Comparison of ENCODE assay signal across 27 cellular contexts in the genomic region with DNA sequence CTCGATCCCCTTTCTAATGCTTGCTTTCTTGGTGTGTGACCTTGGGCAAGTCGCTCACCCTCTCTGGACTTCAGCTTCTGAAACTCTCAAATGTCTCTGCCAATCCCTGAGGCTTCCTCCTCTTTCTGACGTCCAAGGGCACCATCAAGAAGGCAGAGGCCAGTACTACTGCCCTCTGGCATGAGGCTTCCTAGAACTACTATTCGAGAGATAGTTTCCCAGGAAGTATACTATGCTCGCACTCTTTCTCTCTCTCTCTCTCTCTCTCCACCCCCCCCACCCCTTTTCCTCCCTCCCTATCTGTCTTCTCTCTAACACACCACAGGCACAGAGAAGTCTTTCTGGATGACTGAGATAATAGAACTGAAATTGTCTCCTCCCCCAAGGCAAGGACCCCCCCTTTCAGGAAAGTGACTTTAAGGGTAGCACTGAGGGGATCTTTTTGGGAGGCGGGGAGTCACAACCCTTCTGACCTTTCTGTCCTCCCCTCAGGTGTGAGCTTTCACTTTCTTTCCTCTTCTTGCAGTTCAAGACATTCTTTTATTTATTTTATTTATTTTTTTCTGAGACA.
"Had no signal": no experiment of that assay in that cellular context is flagged by ENCODE, and none has a peak within 500 bp of the region (broad histone marks: within the 10 kb centered on the region; RNA-seq: fewer than 3 reads in every experiment).

No MANE protein-coding gene starts in this region.

- H3K4me1 Mint-ChIP-seq: activated naive CD4-positive, alpha-beta T cell treated with anti-CD3 and anti-CD28 coated beads, Interleukin-2, amount 50 U/mL, for 24 hours; central memory CD8-positive, alpha-beta T cell had no signal

- H3K27ac Mint-ChIP-seq: activated CD8-positive, alpha-beta T cell treated with anti-CD3 and anti-CD28 coated beads, Interleukin-2, amount 10 ng/mL, durations not matched to agents 7 days and 5 days; activated naive CD4-positive, alpha-beta T cell treated with anti-CD3 and anti-CD28 coated beads, Interleukin-2, amount 50 U/mL, for 24 hours; activated naive CD8-positive, alpha-beta T cell treated with anti-CD3 and anti-CD28 coated beads, Interleukin-2, amount 10 ng/mL, durations not matched to agents 7 days and 5 days; activated T-cell treated with anti-CD3 and anti-CD28 coated beads, Interleukin-2, amount 50 U/mL, for 24 hours; activated T-helper 2 cell treated with anti-CD3 and anti-CD28 coated beads, Interferon-gamma antibody, Interleukin-2, Interleukin-4, amounts not matched to agents 10 μg/mL and 5 μg/mL and 100 μg/mL, durations not matched to agents 14 hours and 24 hours and 36 hours had no signal

- H3K4me3 ChIP-seq: ascending aorta, cardiac muscle cell, colonic mucosa, PC-9 had no signal

- H3K36me3 ChIP-seq: ascending aorta, cardiac muscle cell, colonic mucosa, WERI-Rb-1 had no signal

- H3K9me3 Mint-ChIP-seq: activated CD4-positive, alpha-beta T cell treated with anti-CD3 and anti-CD28 coated beads, Interleukin-2, amount 10 ng/mL, durations not matched to agents 7 days and 5 days; activated naive CD4-positive, alpha-beta T cell treated with anti-CD3 and anti-CD28 coated beads, Interleukin-2, amount 50 U/mL, for 24 hours; activated naive CD8-positive, alpha-beta T cell treated with anti-CD3 and anti-CD28 coated beads, Interleukin-2, amount 10 ng/mL, durations not matched to agents 7 days and 5 days; activated T-cell treated with anti-CD3 and anti-CD28 coated beads, Interleukin-2, amount 50 U/mL, for 24 hours; activated T-helper 2 cell treated with anti-CD3 and anti-CD28 coated beads, Interferon-gamma antibody, Interleukin-2, Interleukin-4, amounts not matched to agents 10 μg/mL and 5 μg/mL and 100 μg/mL, durations not matched to agents 14 hours and 24 hours and 36 hours; central memory CD8-positive, alpha-beta T cell had no signal

- DNase-seq: activated CD4-positive, alpha-beta T cell treated with anti-CD3 and anti-CD28 coated beads, Interleukin-2, amount 10 ng/mL, durations not matched to agents 7 days and 5 days; activated CD4-positive, alpha-beta T cell treated with anti-CD3 and anti-CD28 coated beads, Interleukin-2, amount 50 U/mL, for 48 hours; activated CD8-positive, alpha-beta T cell treated with anti-CD3 and anti-CD28 coated beads, Interleukin-2, amount 10 ng/mL, durations not matched to agents 7 days and 5 days; activated gamma-delta T cell; activated naive CD4-positive, alpha-beta T cell treated with Interleukin-2 at 50 U/mL for 16 hours; activated naive CD8-positive, alpha-beta T cell treated with anti-CD3 and anti-CD28 coated beads, Interleukin-2, amount 10 ng/mL, durations not matched to agents 7 days and 5 days; activated T-cell treated with anti-CD3 and anti-CD28 coated beads, Interleukin-2, amount 50 U/mL, for 24 hours; amygdala; colonic mucosa; KG1; NCI-H1092 treated with DMSO at 0.1 percent for 48 hours; NCI-H1417 treated with DMSO at 0.1 percent for 48 hours; NCI-H1930; NCI-H2081 treated with DMSO at 0.1 percent for 48 hours; NCI-H345; NCI-H524 treated with DMSO at 0.1 percent for 48 hours; PC-9; SIG-M5; T1000; WERI-Rb-1 had no signal

- H3K4me3 Mint-ChIP-seq: activated CD4-positive, alpha-beta T cell treated with anti-CD3 and anti-CD28 coated beads, Interleukin-2, amount 10 ng/mL, durations not matched to agents 7 days and 5 days; activated CD8-positive, alpha-beta T cell treated with anti-CD3 and anti-CD28 coated beads, Interleukin-2, amount 10 ng/mL, durations not matched to agents 7 days and 5 days; activated naive CD4-positive, alpha-beta T cell treated with anti-CD3 and anti-CD28 coated beads, Interleukin-2, amount 50 U/mL, for 24 hours; activated naive CD8-positive, alpha-beta T cell treated with anti-CD3 and anti-CD28 coated beads, Interleukin-2, amount 10 ng/mL, durations not matched to agents 7 days and 5 days; activated T-cell treated with anti-CD3 and anti-CD28 coated beads, Interleukin-2, amount 50 U/mL, for 24 hours; central memory CD8-positive, alpha-beta T cell had no signal

- H3K36me3 Mint-ChIP-seq: activated naive CD4-positive, alpha-beta T cell treated with anti-CD3 and anti-CD28 coated beads, Interleukin-2, amount 50 U/mL, for 24 hours; activated naive CD8-positive, alpha-beta T cell treated with anti-CD3 and anti-CD28 coated beads, Interleukin-2, amount 10 ng/mL, durations not matched to agents 7 days and 5 days had no signal

- H3K9me3 ChIP-seq: ascending aorta, colonic mucosa had no signal

- H3K27ac ChIP-seq: ascending aorta, cardiac muscle cell, colonic mucosa, PC-9, RWPE1, WERI-Rb-1 had no signal

- H3K4me1 ChIP-seq: ascending aorta, colonic mucosa had no signal

- H3K27me3 Mint-ChIP-seq: activated CD4-positive, alpha-beta T cell treated with anti-CD3 and anti-CD28 coated beads, Interleukin-2, amount 10 ng/mL, durations not matched to agents 7 days and 5 days; activated naive CD4-positive, alpha-beta T cell treated with anti-CD3 and anti-CD28 coated beads, Interleukin-2, amount 50 U/mL, for 24 hours; activated naive CD8-positive, alpha-beta T cell treated with anti-CD3 and anti-CD28 coated beads, Interleukin-2, amount 10 ng/mL, durations not matched to agents 7 days and 5 days; central memory CD8-positive, alpha-beta T cell had no signal

- ATAC-seq: activated CD8-positive, alpha-beta T cell treated with anti-CD3 and anti-CD28 coated beads, Interleukin-2, amount 10 ng/mL, durations not matched to agents 7 days and 5 days; Right ventricle myocardium inferior had no signal

- H3K27me3 ChIP-seq: ascending aorta, cardiac muscle cell, colonic mucosa had no signal
